Comparison of ENCODE assay signal across 1 cellular context in genomic region chr19:42198676-42199439, GRCh38.
TF ChIP-seq lines count a peak whose summit lies in the region.

No MANE protein-coding gene starts in this region.

TF ChIP-seq in K562, 482 proteins besides CTCF, POLR2A, EP300 and RAD21:
- TF ChIP-seq ZNF830 (CRISPR knock-in tag; IDR thresholded peaks at IDR 0.05): no peak
- no peak for TF ChIP-seq NKRF (IDR thresholded peaks at IDR 0.05; ENCODE audit: borderline replicate concordance)
- TF ChIP-seq XRCC5 (IDR thresholded peaks at IDR 0.05; ENCODE audit: low read depth, low read length): 0 out of 2 replicates have a peak, but pooled peaks have one; percentile 24
- TF ChIP-seq HNRNPK (IDR thresholded peaks at IDR 0.05; ENCODE audit: low read depth, low read length, poor library complexity, severe bottlenecking): no peak
- TF ChIP-seq SAP30 (IDR thresholded peaks at IDR 0.05; ENCODE audit: borderline replicate concordance, insufficient read depth, low read depth, low read length, poor library complexity, severe bottlenecking): peak; percentile 5
- 0 out of 2 replicates have a peak, but pooled peaks have one; percentile 34 for TF ChIP-seq ETV1 (tag; conservative IDR thresholded peaks at IDR 0.05; ENCODE audit: low read depth)
- no peak for TF ChIP-seq ZNF444 (CRISPR knock-in tag; IDR thresholded peaks at IDR 0.05)
- TF ChIP-seq CHD4 (IDR thresholded peaks at IDR 0.05; ENCODE audit: insufficient read depth, insufficient replicate concordance, low read depth, low read length, poor library complexity, severe bottlenecking): peak; percentile 17
